23 cellular contexts compared by ENCODE assay signal in the genomic region with DNA sequence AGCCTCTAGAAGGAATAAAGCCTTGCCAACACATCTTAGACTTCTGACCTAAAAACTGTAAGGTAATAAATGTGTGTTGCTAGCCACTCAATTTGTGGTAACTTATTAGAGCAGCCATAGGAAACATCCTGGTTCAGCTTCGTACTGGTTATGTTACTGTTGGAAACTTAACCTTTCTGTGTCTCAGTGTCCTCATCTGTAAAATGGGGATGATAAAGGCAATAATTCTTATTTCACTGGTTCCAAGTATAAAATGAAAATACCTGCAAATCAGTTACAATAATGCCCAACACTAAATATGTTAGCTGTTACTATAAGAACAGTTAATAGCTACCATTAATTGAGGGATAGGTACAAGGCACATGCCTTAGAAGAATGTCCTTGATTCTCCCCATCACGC. TPM values are rescaled to one million over a fixed set of nuclear protein-coding genes. Genes with fewer than 3 reads are reported as not detected.
DNase-seq lines count a peak whose midpoint lies in the region; ATAC-seq, FAIRE-seq and TF ChIP-seq lines count a peak whose summit lies in the region.
"Had no signal": no experiment of that assay in that cellular context is flagged by ENCODE, and none has a peak within 500 bp of the region (broad histone marks: within the 10 kb centered on the region; RNA-seq: fewer than 3 reads in every experiment).

No MANE protein-coding gene starts in this region.

- POLR2A ChIA-PET in activated naive CD8-positive, alpha-beta T cell treated with anti-CD3 and anti-CD28 coated beads, Interleukin-2, amount 10 ng/mL, durations not matched to agents 7 days and 5 days (lab: Charles Lee) = interaction anchor here (0.6 to 0.7 kb wide), 2 partner anchors 152 to 535 kb away, joined by 3 read pairs; no protein-coding TSS in a partner anchor

- H3K27me3 Mint-ChIP-seq in activated naive CD8-positive, alpha-beta T cell treated with anti-CD3 and anti-CD28 coated beads, Interleukin-2, amount 10 ng/mL, durations not matched to agents 7 days and 5 days = peaks cover 49% of the 10 kb centered on the region
- peaks cover 54% of the 10 kb centered on the region for H3K27me3 Mint-ChIP-seq in activated naive CD8-positive, alpha-beta T cell treated with anti-CD3 and anti-CD28 coated beads for 36 hours
- H3K27me3 Mint-ChIP-seq in progenitor cell of endocrine pancreas = peaks cover 41% of the 10 kb centered on the region
- H3K27me3 Mint-ChIP-seq in CD14-positive monocyte (ENCODE audit: low read depth in 3 of 3) = peaks cover 24 to 35% (median 29%) of the 10 kb centered on the region in 3 donors
- peaks cover 29% of the 10 kb centered on the region for H3K27me3 Mint-ChIP-seq in activated T-helper 2 cell treated with anti-CD3 and anti-CD28 coated beads, Interferon-gamma antibody, Interleukin-2, Interleukin-4, amounts not matched to agents 10 μg/mL and 5 μg/mL and 100 μg/mL, durations not matched to agents 14 hours and 24 hours and 36 hours (ENCODE audit: low read depth)

- no peaks in the 10 kb centered on the region for H3K36me3 ChIP-seq in HUES48 (ENCODE audit: control insufficient read depth, insufficient read depth, low read length)
- no peaks in the 10 kb centered on the region for H3K36me3 ChIP-seq in hepatocyte (replicated peaks; ENCODE audit: insufficient read depth, low read depth)
- H3K36me3 ChIP-seq in kidney (ENCODE audit: control insufficient read depth in 1 of 2, insufficient read depth in 2 of 2, low read length in 2 of 2) = no peaks in the 10 kb centered on the region
- H3K36me3 ChIP-seq: heart left ventricle, WERI-Rb-1 had no signal

- intact Hi-C loops in kidney (cut with DNase I) = no loop called here
- intact Hi-C loops in CD14-positive monocyte (cut with micrococcal nuclease) = loop anchor here in 1 of 2 donors (5.0 kb wide), 1 partner anchor 155 kb away; no protein-coding TSS in a partner anchor
- intact Hi-C loops in activated T-helper 2 cell treated with anti-CD3 and anti-CD28 coated beads, Interferon-gamma antibody, Interleukin-2, Interleukin-4, amounts not matched to agents 10 μg/mL and 5 μg/mL and 100 μg/mL, durations not matched to agents 14 hours and 24 hours and 36 hours (cut with micrococcal nuclease) = loop anchor here (5.0 kb wide), 3 partner anchors 55 to 195 kb away; no protein-coding TSS in a partner anchor

- H3K9ac ChIP-seq in HUES48 (ENCODE audit: low read depth, low read length) = no peak overlapping the region
- no peak overlapping the region for H3K9ac ChIP-seq in kidney (ENCODE audit: low read length in 2 of 2)

- H3K4me1 ChIP-seq in HUES48 (ENCODE audit: control insufficient read depth, insufficient read depth, low read length) (peaks cover 8% of the 10 kb centered on the region; the same call in 1 of the 2 replicates), hepatocyte (ENCODE audit: insufficient read depth) (no peaks in the 10 kb centered on the region), kidney (ENCODE audit: control insufficient read depth in 1 of 2, insufficient read depth in 1 of 2, low read depth in 1 of 2, low read length in 2 of 2) (no peaks in the 10 kb centered on the region)

- TF ChIP-seq CTCF in hepatocyte (IDR thresholded peaks at IDR 0.05; ENCODE audit: poor library complexity) (no peak), progenitor cell of endocrine pancreas (IDR thresholded peaks at IDR 0.05; ENCODE audit: unreplicated experiment) (no peak), kidney (IDR thresholded peaks at IDR 0.05; ENCODE audit: borderline replicate concordance, extremely low read depth, insufficient read depth) (no peak), CD14-positive monocyte (IDR thresholded peaks at IDR 0.05) (no peak)

- no peak for DNase-seq in activated naive CD8-positive, alpha-beta T cell treated with anti-CD3 and anti-CD28 coated beads, Interleukin-2, amount 10 ng/mL, durations not matched to agents 7 days and 5 days
- DNase-seq in activated naive CD8-positive, alpha-beta T cell treated with anti-CD3 and anti-CD28 coated beads for 36 hours = no peak
- DNase-seq in hepatocyte (ENCODE audit: low spot score) (no peak), progenitor cell of endocrine pancreas (ENCODE audit: low spot score, unreplicated experiment) (no peak), kidney (no peak), CD14-positive monocyte (ENCODE audit: low spot score) (no peak)
- DNase-seq in activated T-helper 2 cell treated with anti-CD3 and anti-CD28 coated beads, Interferon-gamma antibody, Interleukin-2, Interleukin-4, amounts not matched to agents 10 μg/mL and 5 μg/mL and 100 μg/mL, durations not matched to agents 14 hours and 24 hours and 36 hours (ENCODE audit: low spot score) = no peak
- DNase-seq: activated CD4-positive, alpha-beta T cell treated with anti-CD3 and anti-CD28 coated beads, Interleukin-2, amount 50 U/mL, for 4 hours; amniotic stem cell; dermis blood vessel endothelial cell; DMS79; heart left ventricle; left ventricle myocardium superior; NCI-H1417 treated with DMSO at 0.1 percent for 48 hours; NCI-H2107 had no signal

- no peak for ATAC-seq in activated naive CD8-positive, alpha-beta T cell treated with anti-CD3 and anti-CD28 coated beads, Interleukin-2, amount 10 ng/mL, durations not matched to agents 7 days and 5 days (ENCODE audit: low read depth)

- H4K20me1 ChIP-seq in hepatocyte (ENCODE audit: insufficient read depth, poor library complexity, severe bottlenecking) = no peaks in the 10 kb centered on the region

- peak overlapping the region; percentile 71 for H3K4me3 Mint-ChIP-seq in activated naive CD8-positive, alpha-beta T cell treated with anti-CD3 and anti-CD28 coated beads, Interleukin-2, amount 10 ng/mL, durations not matched to agents 7 days and 5 days
- no peak overlapping the region for H3K4me3 Mint-ChIP-seq in activated naive CD8-positive, alpha-beta T cell treated with anti-CD3 and anti-CD28 coated beads for 36 hours
- H3K4me3 Mint-ChIP-seq in progenitor cell of endocrine pancreas (ENCODE audit: low read depth) (peak overlapping the region; percentile 75), CD14-positive monocyte (peak overlapping the region in 1 of 2 donors; percentile 88)
- H3K4me3 Mint-ChIP-seq in activated T-helper 2 cell treated with anti-CD3 and anti-CD28 coated beads, Interferon-gamma antibody, Interleukin-2, Interleukin-4, amounts not matched to agents 10 μg/mL and 5 μg/mL and 100 μg/mL, durations not matched to agents 14 hours and 24 hours and 36 hours (ENCODE audit: low read depth) = no peak overlapping the region

- H3K27ac ChIP-seq in HUES48 (ENCODE audit: low read depth, low read length) = no peak overlapping the region
- no peak overlapping the region for H3K27ac ChIP-seq in hepatocyte
- no peak overlapping the region for H3K27ac ChIP-seq in kidney (ENCODE audit: low read depth in 2 of 2, low read length in 2 of 2)
- H3K27ac ChIP-seq: heart left ventricle had no signal

- no peaks in the 10 kb centered on the region for H3K9me2 ChIP-seq in hepatocyte (replicated peaks; ENCODE audit: insufficient read depth)

- H3K9me3 ChIP-seq in HUES48 (ENCODE audit: control insufficient read depth, insufficient read depth, low read length) (peaks cover 10% of the 10 kb centered on the region), hepatocyte (ENCODE audit: low read depth) (no peaks in the 10 kb centered on the region), kidney (ENCODE audit: control insufficient read depth in 1 of 2, low read length in 2 of 2) (no peaks in the 10 kb centered on the region)
- H3K9me3 ChIP-seq: heart left ventricle had no signal

- no peaks in the 10 kb centered on the region for H3K79me2 ChIP-seq in hepatocyte

- H3K27me3 ChIP-seq in HUES48 (ENCODE audit: control insufficient read depth, insufficient read depth, low read length) (peaks cover 24% of the 10 kb centered on the region), hepatocyte (peaks cover 14% of the 10 kb centered on the region)

- H2AFZ ChIP-seq in hepatocyte = peak overlapping the region; percentile 92

- no peak overlapping the region for H3K27ac Mint-ChIP-seq in activated naive CD8-positive, alpha-beta T cell treated with anti-CD3 and anti-CD28 coated beads, Interleukin-2, amount 10 ng/mL, durations not matched to agents 7 days and 5 days
- H3K27ac Mint-ChIP-seq in activated naive CD8-positive, alpha-beta T cell treated with anti-CD3 and anti-CD28 coated beads for 36 hours = no peak overlapping the region
- no peak overlapping the region for H3K27ac Mint-ChIP-seq in progenitor cell of endocrine pancreas
- H3K27ac Mint-ChIP-seq in CD14-positive monocyte = no peak overlapping the region
- no peak overlapping the region for H3K27ac Mint-ChIP-seq in activated T-helper 2 cell treated with anti-CD3 and anti-CD28 coated beads, Interferon-gamma antibody, Interleukin-2, Interleukin-4, amounts not matched to agents 10 μg/mL and 5 μg/mL and 100 μg/mL, durations not matched to agents 14 hours and 24 hours and 36 hours
- H3K27ac Mint-ChIP-seq: T-helper 2 cell treated with Interferon-gamma antibody and Interleukin-4, amounts not matched to agents 5 μg/mL and 100 μg/mL, for 36 hours had no signal

- FAIRE-seq in kidney (lab: Jason Lieb, UNC) = no peak
- FAIRE-seq: GM12892 had no signal

- H3K36me3 Mint-ChIP-seq in activated naive CD8-positive, alpha-beta T cell treated with anti-CD3 and anti-CD28 coated beads, Interleukin-2, amount 10 ng/mL, durations not matched to agents 7 days and 5 days = no peaks in the 10 kb centered on the region
- no peaks in the 10 kb centered on the region for H3K36me3 Mint-ChIP-seq in activated naive CD8-positive, alpha-beta T cell treated with anti-CD3 and anti-CD28 coated beads for 36 hours
- no peaks in the 10 kb centered on the region for H3K36me3 Mint-ChIP-seq in progenitor cell of endocrine pancreas (ENCODE audit: insufficient read depth)
- no peaks in the 10 kb centered on the region for H3K36me3 Mint-ChIP-seq in CD14-positive monocyte
- no peaks in the 10 kb centered on the region for H3K36me3 Mint-ChIP-seq in activated T-helper 2 cell treated with anti-CD3 and anti-CD28 coated beads, Interferon-gamma antibody, Interleukin-2, Interleukin-4, amounts not matched to agents 10 μg/mL and 5 μg/mL and 100 μg/mL, durations not matched to agents 14 hours and 24 hours and 36 hours (ENCODE audit: low read depth)

- no peaks in the 10 kb centered on the region for H3K9me3 Mint-ChIP-seq in activated naive CD8-positive, alpha-beta T cell treated with anti-CD3 and anti-CD28 coated beads, Interleukin-2, amount 10 ng/mL, durations not matched to agents 7 days and 5 days
- H3K9me3 Mint-ChIP-seq in activated naive CD8-positive, alpha-beta T cell treated with anti-CD3 and anti-CD28 coated beads for 36 hours = peaks cover 2% of the 10 kb centered on the region
- no peaks in the 10 kb centered on the region for H3K9me3 Mint-ChIP-seq in progenitor cell of endocrine pancreas (ENCODE audit: low read depth)
- peaks cover 0 to 5% (median 3%) of the 10 kb centered on the region in 7 donors for H3K9me3 Mint-ChIP-seq in CD14-positive monocyte
- H3K9me3 Mint-ChIP-seq in activated T-helper 2 cell treated with anti-CD3 and anti-CD28 coated beads, Interferon-gamma antibody, Interleukin-2, Interleukin-4, amounts not matched to agents 10 μg/mL and 5 μg/mL and 100 μg/mL, durations not matched to agents 14 hours and 24 hours and 36 hours = no peaks in the 10 kb centered on the region
- H3K9me3 Mint-ChIP-seq: T-helper 2 cell treated with Interferon-gamma antibody and Interleukin-4, amounts not matched to agents 5 μg/mL and 100 μg/mL, for 36 hours had no signal

- 97% methylated on average over 2 of the region's 2 CpGs for WGBS in hepatocyte (ENCODE audit: low lambda C conversion rate, missing lambda C conversion rate)

- H3K4me1 Mint-ChIP-seq in activated naive CD8-positive, alpha-beta T cell treated with anti-CD3 and anti-CD28 coated beads, Interleukin-2, amount 10 ng/mL, durations not matched to agents 7 days and 5 days = peaks cover 13% of the 10 kb centered on the region
- H3K4me1 Mint-ChIP-seq in activated naive CD8-positive, alpha-beta T cell treated with anti-CD3 and anti-CD28 coated beads for 36 hours = peaks cover 7% of the 10 kb centered on the region
- H3K4me1 Mint-ChIP-seq in progenitor cell of endocrine pancreas (ENCODE audit: low read depth) (peaks cover 2% of the 10 kb centered on the region), CD14-positive monocyte (peaks cover 17% of the 10 kb centered on the region)
- peaks cover 8% of the 10 kb centered on the region for H3K4me1 Mint-ChIP-seq in activated T-helper 2 cell treated with anti-CD3 and anti-CD28 coated beads, Interferon-gamma antibody, Interleukin-2, Interleukin-4, amounts not matched to agents 10 μg/mL and 5 μg/mL and 100 μg/mL, durations not matched to agents 14 hours and 24 hours and 36 hours (ENCODE audit: low read depth)

- H3K4me3 ChIP-seq in HUES48 (ENCODE audit: low read depth, low read length) (peak overlapping the region; percentile 55; the same call in 1 of the 2 replicates), hepatocyte (no peak overlapping the region), kidney (ENCODE audit: low read length in 2 of 2) (no peak overlapping the region)

- H3K4me2 ChIP-seq in hepatocyte = no peak overlapping the region

RNA-seq across cellular contexts. Expression of a gene that starts 14.3 kb away (rescaled TPM):
- total RNA-seq in activated naive CD8-positive, alpha-beta T cell treated with anti-CD3 and anti-CD28 coated beads, Interleukin-2, amount 10 ng/mL, durations not matched to agents 7 days and 5 days = not detected
- not detected for total RNA-seq in activated naive CD8-positive, alpha-beta T cell treated with anti-CD3 and anti-CD28 coated beads for 36 hours
- total RNA-seq in hepatocyte (not detected in 2 replicates), progenitor cell of endocrine pancreas (1.4 and 1.5 TPM in 2 replicates), kidney (not detected)
- polyA plus RNA-seq in hepatocyte (not detected in 2 replicates), kidney (ENCODE audit: insufficient read depth, low read depth, low replicate concordance) (not detected), CD14-positive monocyte (not detected)
- total RNA-seq in activated T-helper 2 cell treated with anti-CD3 and anti-CD28 coated beads, Interferon-gamma antibody, Interleukin-2, Interleukin-4, amounts not matched to agents 10 μg/mL and 5 μg/mL and 100 μg/mL, durations not matched to agents 14 hours and 24 hours and 36 hours = not detected in 2 replicates
- total RNA-seq: cardiac septum, dermis blood vessel endothelial cell, endothelial cell of umbilical vein, H7, heart left ventricle, left ventricle myocardium superior, RPMI7951 had no signal
- polyA plus RNA-seq: endothelial cell of umbilical vein, heart left ventricle had no signal

RNA-seq across cellular contexts. Expression of a gene that starts 15.8 kb away (rescaled TPM):
- under 1 TPM; 0.14 to 0.30 TPM for total RNA-seq in activated naive CD8-positive, alpha-beta T cell treated with anti-CD3 and anti-CD28 coated beads, Interleukin-2, amount 10 ng/mL, durations not matched to agents 7 days and 5 days
- 1 to 10 TPM in 1 of 2 experiments, under 1 TPM in 1; 0.64 to 1.1 TPM for total RNA-seq in activated naive CD8-positive, alpha-beta T cell treated with anti-CD3 and anti-CD28 coated beads for 36 hours
- total RNA-seq in hepatocyte = 0.57 TPM in 1 of 2 replicates, not detected in the other
- 0.50 TPM in 1 of 2 replicates, not detected in the other for polyA plus RNA-seq in hepatocyte
- 0.20 TPM in 1 of 2 replicates, not detected in the other for total RNA-seq in progenitor cell of endocrine pancreas
- total RNA-seq in kidney = 0.19 TPM
- polyA plus RNA-seq in kidney (ENCODE audit: insufficient read depth, low read depth, low replicate concordance) = 0.19 TPM
- not detected for polyA plus RNA-seq in CD14-positive monocyte
- total RNA-seq in activated T-helper 2 cell treated with anti-CD3 and anti-CD28 coated beads, Interferon-gamma antibody, Interleukin-2, Interleukin-4, amounts not matched to agents 10 μg/mL and 5 μg/mL and 100 μg/mL, durations not matched to agents 14 hours and 24 hours and 36 hours = 0.39 and 0.64 TPM in 2 replicates
- total RNA-seq: cardiac septum, endothelial cell of umbilical vein, heart left ventricle, left ventricle myocardium superior, RPMI7951 had no signal
- polyA plus RNA-seq: heart left ventricle had no signal

RNA-seq across cellular contexts. Expression of a gene that starts 38.0 kb away (rescaled TPM):
- total RNA-seq in activated naive CD8-positive, alpha-beta T cell treated with anti-CD3 and anti-CD28 coated beads, Interleukin-2, amount 10 ng/mL, durations not matched to agents 7 days and 5 days = not detected
- total RNA-seq in activated naive CD8-positive, alpha-beta T cell treated with anti-CD3 and anti-CD28 coated beads for 36 hours = not detected
- total RNA-seq in hepatocyte (1,143 and 1,330 TPM in 2 replicates), progenitor cell of endocrine pancreas (not detected in 2 replicates), kidney (3,615 TPM)
- polyA plus RNA-seq in hepatocyte (9,786 and 10,154 TPM in 2 replicates), kidney (ENCODE audit: insufficient read depth, low read depth, low replicate concordance) (105 TPM), CD14-positive monocyte (1 to 10 TPM in 1 of 2 donors, under 1 TPM in 1; 0.71 to 1.2 TPM)
- not detected in 2 replicates for total RNA-seq in activated T-helper 2 cell treated with anti-CD3 and anti-CD28 coated beads, Interferon-gamma antibody, Interleukin-2, Interleukin-4, amounts not matched to agents 10 μg/mL and 5 μg/mL and 100 μg/mL, durations not matched to agents 14 hours and 24 hours and 36 hours
- total RNA-seq: endothelial cell of umbilical vein, H7, RPMI7951 had no signal
- polyA plus RNA-seq: endothelial cell of umbilical vein had no signal

RNA-seq across cellular contexts. Expression of a gene that starts 55.9 kb away (rescaled TPM):
- total RNA-seq in activated naive CD8-positive, alpha-beta T cell treated with anti-CD3 and anti-CD28 coated beads, Interleukin-2, amount 10 ng/mL, durations not matched to agents 7 days and 5 days = 1 to 10 TPM; 7.0 to 7.1 TPM
- 10 to 100 TPM; 24.6 to 25.5 TPM for total RNA-seq in activated naive CD8-positive, alpha-beta T cell treated with anti-CD3 and anti-CD28 coated beads for 36 hours
- total RNA-seq in hepatocyte (191 and 194 TPM in 2 replicates), progenitor cell of endocrine pancreas (112 and 121 TPM in 2 replicates), kidney (397 TPM)
- polyA plus RNA-seq in hepatocyte (159 and 178 TPM in 2 replicates), kidney (ENCODE audit: insufficient read depth, low read depth, low replicate concordance) (242 TPM), CD14-positive monocyte (1 to 10 TPM; 1.6 to 1.9 TPM)
- total RNA-seq in activated T-helper 2 cell treated with anti-CD3 and anti-CD28 coated beads, Interferon-gamma antibody, Interleukin-2, Interleukin-4, amounts not matched to agents 10 μg/mL and 5 μg/mL and 100 μg/mL, durations not matched to agents 14 hours and 24 hours and 36 hours = 133 and 136 TPM in 2 replicates

Comparison
In these comparisons a context has a peak if more than half of its experiments do, and no peak if none do; other contexts are left out.
1. H3K4me3 Mint-ChIP-seq: peak in activated naive CD8-positive, alpha-beta T cell treated with anti-CD3 and anti-CD28 coated beads, Interleukin-2, amount 10 ng/mL, durations not matched to agents 7 days and 5 days (single experiment) and progenitor cell of endocrine pancreas (single experiment); none in activated naive CD8-positive, alpha-beta T cell treated with anti-CD3 and anti-CD28 coated beads for 36 hours (single experiment) and activated T-helper 2 cell treated with anti-CD3 and anti-CD28 coated beads, Interferon-gamma antibody, Interleukin-2, Interleukin-4, amounts not matched to agents 10 μg/mL and 5 μg/mL and 100 μg/mL, durations not matched to agents 14 hours and 24 hours and 36 hours (single experiment).
2. RNA of a gene that starts 38.0 kb away (total RNA-seq): 3,615 TPM in kidney (single experiment) and 1,143 to 1,330 TPM in hepatocyte; not detected in progenitor cell of endocrine pancreas, not detected in activated naive CD8-positive, alpha-beta T cell treated with anti-CD3 and anti-CD28 coated beads, Interleukin-2, amount 10 ng/mL, durations not matched to agents 7 days and 5 days, not detected in activated naive CD8-positive, alpha-beta T cell treated with anti-CD3 and anti-CD28 coated beads for 36 hours and not detected in activated T-helper 2 cell treated with anti-CD3 and anti-CD28 coated beads, Interferon-gamma antibody, Interleukin-2, Interleukin-4, amounts not matched to agents 10 μg/mL and 5 μg/mL and 100 μg/mL, durations not matched to agents 14 hours and 24 hours and 36 hours; every median in the first group is over 100 times any median in the second.